8 cellular contexts compared by ENCODE assay signal in the genomic region with DNA sequence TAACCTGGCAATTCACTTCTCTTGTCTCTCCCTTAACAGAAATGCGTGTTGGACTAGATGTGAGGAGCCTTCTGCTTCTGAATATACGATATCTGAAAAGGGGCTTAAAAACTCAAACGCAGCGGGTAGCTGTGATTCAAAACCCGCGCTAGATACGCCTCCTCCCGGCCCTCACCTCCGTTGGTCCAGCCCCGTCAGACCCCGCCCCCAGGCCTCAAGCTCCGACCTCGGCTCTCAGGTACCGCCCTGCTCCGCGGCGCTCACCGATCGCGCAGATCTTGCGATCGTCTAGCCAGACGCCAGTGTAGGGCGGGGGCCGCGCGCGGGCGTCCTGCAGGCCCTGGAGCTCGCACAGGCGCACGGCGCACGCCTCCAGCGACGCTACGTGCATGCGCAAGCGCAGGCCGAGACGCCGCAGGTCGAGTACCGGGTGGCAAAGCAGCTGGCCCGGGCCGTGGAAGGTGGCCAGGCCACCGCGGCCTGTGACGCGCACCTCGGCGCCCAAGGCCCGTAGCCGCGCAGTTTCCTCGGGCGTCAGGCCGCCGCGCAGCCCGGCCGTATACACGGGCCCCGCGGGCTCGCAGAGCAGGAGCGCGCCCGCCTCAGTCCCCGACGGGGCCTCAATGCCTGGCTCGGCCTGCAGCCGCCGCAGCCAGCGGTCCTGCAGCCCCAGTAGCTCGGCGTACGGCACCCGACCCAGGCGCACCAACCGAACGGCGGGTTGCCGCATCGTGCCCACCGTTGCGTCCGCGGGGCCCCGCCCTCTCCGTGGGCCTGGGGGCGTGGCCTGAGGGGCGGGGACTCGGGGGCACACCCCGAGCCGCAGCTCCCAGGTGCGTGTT. TPM values are rescaled to one million over a fixed set of nuclear protein-coding genes. Genes with fewer than 3 reads are reported as not detected.
DNase-seq lines count a peak whose midpoint lies in the region; ATAC-seq and TF ChIP-seq lines count a peak whose summit lies in the region.

LIPT2 (minus strand) TSS at position 751 of the 842 bp plus-strand sequence; CDS start at position 730, 21 bp downstream.

- peaks cover 7% of the 10 kb centered on the region for H3K27me3 Mint-ChIP-seq in GM23338 (ENCODE audit: insufficient read depth, low read depth, poor library complexity)
- no peaks in the 10 kb centered on the region for H3K27me3 Mint-ChIP-seq in activated T-helper 17 cell treated with anti-CD3 and anti-CD28 coated beads, Interleukin-2, amount 50 U/mL, for 72 hours
- no peaks in the 10 kb centered on the region for H3K27me3 Mint-ChIP-seq in naive thymus-derived CD8-positive, alpha-beta T cell
- H3K27me3 Mint-ChIP-seq in stimulated activated naive B cell treated with anti-CD40 and anti-IgM and Interleukin-4, amounts not matched to agents 10 μg/mL and 1 μg/mL and 100 μg/mL, for 72 hours, result no peaks in the 10 kb centered on the region

- H3K4me3 Mint-ChIP-seq in GM23338, result peak within 1 kb of the TSS; percentile 78
- peak within 1 kb of the TSS; percentile 90 for H3K4me3 Mint-ChIP-seq in activated T-helper 17 cell treated with anti-CD3 and anti-CD28 coated beads, Interleukin-2, amount 50 U/mL, for 72 hours
- peak within 1 kb of the TSS; percentile 71 to 92 (median 88) for H3K4me3 Mint-ChIP-seq in naive thymus-derived CD8-positive, alpha-beta T cell
- peak within 1 kb of the TSS; percentile 63 to 73 for H3K4me3 Mint-ChIP-seq in stimulated activated naive B cell treated with anti-CD40 and anti-IgM and Interleukin-4, amounts not matched to agents 10 μg/mL and 1 μg/mL and 100 μg/mL, for 72 hours

- DNase-seq in Daoy (ENCODE audit: low read depth) (peak; percentile 99), GM23338 (ENCODE audit: low spot score) (peak; percentile 99), Kasumi-1 (lab: John Stamatoyannopoulos, UW) (peak; percentile 88 to 92), RPMI7951 (ENCODE audit: low read depth) (peak; percentile 97), fibroblast of peridontal ligament (ENCODE audit: extremely low read depth) (peak; percentile 90)
- DNase-seq in naive thymus-derived CD8-positive, alpha-beta T cell, result peak; percentile 86 to 99 (median 96)
- peak; percentile 96 for DNase-seq in stimulated activated naive B cell treated with anti-CD40 and anti-IgM and Interleukin-4, amounts not matched to agents 10 μg/mL and 1 μg/mL and 100 μg/mL, for 72 hours

- peak; percentile 94 for ATAC-seq in GM23338
- peak; percentile 97 for ATAC-seq in activated T-helper 17 cell treated with anti-CD3 and anti-CD28 coated beads, Interleukin-2, amount 50 U/mL, for 72 hours (replicated peaks)
- peak; percentile 95 to 96 for ATAC-seq in naive thymus-derived CD8-positive, alpha-beta T cell
- ATAC-seq in stimulated activated naive B cell treated with anti-CD40 and anti-IgM and Interleukin-4, amounts not matched to agents 10 μg/mL and 1 μg/mL and 100 μg/mL, for 72 hours (replicated peaks), result peak; percentile 98

- peaks cover 17% of the 10 kb centered on the region for H3K4me1 Mint-ChIP-seq in GM23338
- peaks cover 17% of the 10 kb centered on the region for H3K4me1 Mint-ChIP-seq in activated T-helper 17 cell treated with anti-CD3 and anti-CD28 coated beads, Interleukin-2, amount 50 U/mL, for 72 hours
- H3K4me1 Mint-ChIP-seq in naive thymus-derived CD8-positive, alpha-beta T cell, result peaks cover 17 to 22% (median 19%) of the 10 kb centered on the region in 4 donors
- peaks cover 7 to 13% of the 10 kb centered on the region in 2 donors for H3K4me1 Mint-ChIP-seq in stimulated activated naive B cell treated with anti-CD40 and anti-IgM and Interleukin-4, amounts not matched to agents 10 μg/mL and 1 μg/mL and 100 μg/mL, for 72 hours

- no peaks in the 10 kb centered on the region for H3K36me3 ChIP-seq in GM23338 (ENCODE audit: insufficient read depth)

- H3K9me2 ChIP-seq in GM23338 (ENCODE audit: insufficient read depth), result peaks cover 11% of the 10 kb centered on the region; the same call in 1 of the 2 replicates

- H3K4me3 ChIP-seq in GM23338, result peak within 1 kb of the TSS; percentile 70

- peak within 1 kb of the TSS; percentile 90 for H3K27ac ChIP-seq in GM23338 (ENCODE audit: low read depth)

- peak within 1 kb of the TSS; percentile 95 for H3K27ac Mint-ChIP-seq in GM23338
- peak within 1 kb of the TSS; percentile 87 for H3K27ac Mint-ChIP-seq in activated T-helper 17 cell treated with anti-CD3 and anti-CD28 coated beads, Interleukin-2, amount 50 U/mL, for 72 hours
- H3K27ac Mint-ChIP-seq in naive thymus-derived CD8-positive, alpha-beta T cell, result peak within 1 kb of the TSS; percentile 68 to 97 (median 94)
- peak within 1 kb of the TSS; percentile 75 for H3K27ac Mint-ChIP-seq in stimulated activated naive B cell treated with anti-CD40 and anti-IgM and Interleukin-4, amounts not matched to agents 10 μg/mL and 1 μg/mL and 100 μg/mL, for 72 hours

- no peaks in the 10 kb centered on the region for H3K27me3 ChIP-seq in GM23338 (ENCODE audit: insufficient read depth)

- H3K9me3 Mint-ChIP-seq in GM23338, result peaks cover 23% of the 10 kb centered on the region
- H3K9me3 Mint-ChIP-seq in activated T-helper 17 cell treated with anti-CD3 and anti-CD28 coated beads, Interleukin-2, amount 50 U/mL, for 72 hours, result no peaks in the 10 kb centered on the region
- no peaks in the 10 kb centered on the region for H3K9me3 Mint-ChIP-seq in naive thymus-derived CD8-positive, alpha-beta T cell
- no peaks in the 10 kb centered on the region for H3K9me3 Mint-ChIP-seq in stimulated activated naive B cell treated with anti-CD40 and anti-IgM and Interleukin-4, amounts not matched to agents 10 μg/mL and 1 μg/mL and 100 μg/mL, for 72 hours

- H4K20me1 ChIP-seq in GM23338 (replicated peaks; ENCODE audit: insufficient read depth), result no peaks in the 10 kb centered on the region

- H3K4me2 ChIP-seq in GM23338, result peak within 1 kb of the TSS; percentile 79

- H3F3A ChIP-seq in GM23338 (replicated peaks; ENCODE audit: low read depth), result no peaks in the 10 kb centered on the region; the same call in 1 of the 2 replicates

- peaks cover 29% of the 10 kb centered on the region for H3K36me3 Mint-ChIP-seq in GM23338 (ENCODE audit: low read depth)
- no peaks in the 10 kb centered on the region for H3K36me3 Mint-ChIP-seq in activated T-helper 17 cell treated with anti-CD3 and anti-CD28 coated beads, Interleukin-2, amount 50 U/mL, for 72 hours (ENCODE audit: low read depth)
- H3K36me3 Mint-ChIP-seq in naive thymus-derived CD8-positive, alpha-beta T cell, result peaks cover 0 to 26% (median 7%) of the 10 kb centered on the region in 3 donors
- H3K36me3 Mint-ChIP-seq in stimulated activated naive B cell treated with anti-CD40 and anti-IgM and Interleukin-4, amounts not matched to agents 10 μg/mL and 1 μg/mL and 100 μg/mL, for 72 hours, result peaks cover 11 to 13% of the 10 kb centered on the region in 2 donors

- H3K4me1 ChIP-seq in GM23338 (ENCODE audit: insufficient read depth), result peaks cover 9% of the 10 kb centered on the region

- H3K79me2 ChIP-seq in GM23338 (replicated peaks; ENCODE audit: insufficient read depth), result no peaks in the 10 kb centered on the region

- POLR2A ChIA-PET in naive thymus-derived CD8-positive, alpha-beta T cell (lab: Charles Lee), result interaction anchor here (0.7 to 2.3 kb wide), 19 partner anchors 10 to 1677 kb away, joined by 3 to 28 read pairs (median 5); partner anchors contain the start of genes C2CD3, FCHSD2, PGM2L1 and POLD3

- H2AFZ ChIP-seq in GM23338, result peak within 1 kb of the TSS; percentile 96; the same call in 1 of the 2 replicates

- TF ChIP-seq CTCF in GM23338 (conservative IDR thresholded peaks at IDR 0.05; ENCODE audit: low read depth in 2 of 2), result no peak

TF ChIP-seq in GM23338, 12 proteins besides CTCF, POLR2A, EP300 and RAD21:
- TF ChIP-seq CREB1 (CRISPR knock-in tag; IDR thresholded peaks at IDR 0.05; ENCODE audit: low read depth), result peak; percentile 86
- TF ChIP-seq, protein P1, sequence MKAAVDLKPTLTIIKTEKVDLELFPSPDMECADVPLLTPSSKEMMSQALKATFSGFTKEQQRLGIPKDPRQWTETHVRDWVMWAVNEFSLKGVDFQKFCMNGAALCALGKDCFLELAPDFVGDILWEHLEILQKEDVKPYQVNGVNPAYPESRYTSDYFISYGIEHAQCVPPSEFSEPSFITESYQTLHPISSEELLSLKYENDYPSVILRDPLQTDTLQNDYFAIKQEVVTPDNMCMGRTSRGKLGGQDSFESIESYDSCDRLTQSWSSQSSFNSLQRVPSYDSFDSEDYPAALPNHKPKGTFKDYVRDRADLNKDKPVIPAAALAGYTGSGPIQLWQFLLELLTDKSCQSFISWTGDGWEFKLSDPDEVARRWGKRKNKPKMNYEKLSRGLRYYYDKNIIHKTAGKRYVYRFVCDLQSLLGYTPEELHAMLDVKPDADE (IDR thresholded peaks at IDR 0.05), result no peak
- TF ChIP-seq POLR2AphosphoS5 (IDR thresholded peaks at IDR 0.05; ENCODE audit: low read depth), result peak; percentile 93
TF ChIP-seq in GM23338: peak in this region for 2.

RNA-seq across cellular contexts. Expression of gene LIPT2, which starts in this region (rescaled TPM):
- total RNA-seq in Daoy (2014; rRNA removed; shearing (Covaris generic)), result 6.6 and 8.3 TPM in 2 replicates
- 16.9 and 19.5 TPM in 2 replicates for total RNA-seq in GM23338 (2014; rRNA removed; shearing (Covaris generic))
- polyA plus RNA-seq in GM23338 (2016; fragmentation: Nextera tagmentation; extraction: Ambion mirVana), result 5.9 and 8.2 TPM in 2 replicates
- total RNA-seq in RPMI7951 (2014; rRNA removed; shearing (Covaris generic)), result 5.0 and 5.4 TPM in 2 replicates
- total RNA-seq in activated T-helper 17 cell treated with anti-CD3 and anti-CD28 coated beads, Interleukin-2, amount 50 U/mL, for 72 hours, result 1 to 10 TPM; 3.7 to 4.1 TPM
- 10 to 100 TPM; 13.4 to 13.9 TPM for total RNA-seq in naive thymus-derived CD8-positive, alpha-beta T cell
- 10 to 100 TPM; 17.8 to 23.5 (median 19.7) TPM for polyA plus RNA-seq in naive thymus-derived CD8-positive, alpha-beta T cell

Comparison
In these comparisons a context has a peak if more than half of its experiments do, and no peak if none do; other contexts are left out.
1. Peak in every context shown above with its lines: DNase-seq, ATAC-seq, H3K4me3 ChIP-seq and H3K27ac ChIP-seq.